8 cellular contexts compared by ENCODE assay signal in genomic region chr11:19714387-19715363, GRCh38. TPM values are rescaled to one million over a fixed set of nuclear protein-coding genes. Genes with fewer than 3 reads are reported as not detected.
A peak's percentile ranks its signal among the peaks of the same experiment; 100 is the strongest.
DNase-seq lines count a peak whose midpoint lies in the region; ATAC-seq and TF ChIP-seq lines count a peak whose summit lies in the region.

No MANE protein-coding gene starts in this region.

- H3K4me1 Mint-ChIP-seq in activated naive CD4-positive, alpha-beta T cell treated with anti-CD3 and anti-CD28 coated beads, Interleukin-2, amount 50 U/mL, for 24 hours = peaks cover 26% of the 10 kb centered on the region

- intact Hi-C loops in sciatic nerve (cut with DNase I) = no loop called here

- H3K27me3 ChIP-seq in hepatocyte = peaks cover 22% of the 10 kb centered on the region

- peaks cover 21% of the 10 kb centered on the region for H3K27me3 Mint-ChIP-seq in activated naive CD4-positive, alpha-beta T cell treated with anti-CD3 and anti-CD28 coated beads, Interleukin-2, amount 50 U/mL, for 24 hours

- ATAC-seq in sciatic nerve = peak; percentile 28
- no peak for ATAC-seq in GM21390 (IDR thresholded peaks at IDR 0.05; ENCODE audit: unreplicated experiment)
- ATAC-seq in HG02852 (IDR thresholded peaks at IDR 0.05; ENCODE audit: unreplicated experiment) = no peak

- peak overlapping the region; percentile 97 for H3K4me2 ChIP-seq in hepatocyte

- peaks cover 26% of the 10 kb centered on the region for H3K4me1 ChIP-seq in hepatocyte (ENCODE audit: insufficient read depth)

- H3K9me2 ChIP-seq in hepatocyte (replicated peaks; ENCODE audit: insufficient read depth) = no peaks in the 10 kb centered on the region

- H3K27ac ChIP-seq in hepatocyte = peak overlapping the region; percentile 53

- peaks cover 4% of the 10 kb centered on the region for H3K79me2 ChIP-seq in hepatocyte

- WGBS in hepatocyte (ENCODE audit: low lambda C conversion rate, missing lambda C conversion rate) = 29% methylated on average over 22 of the region's 25 CpGs

- no peak for TF ChIP-seq CTCF in hepatocyte (IDR thresholded peaks at IDR 0.05; ENCODE audit: poor library complexity)

- H3K4me3 ChIP-seq in hepatocyte = peak overlapping the region; percentile 56

- H3K27ac Mint-ChIP-seq in activated naive CD4-positive, alpha-beta T cell treated with anti-CD3 and anti-CD28 coated beads, Interleukin-2, amount 50 U/mL, for 24 hours = no peak overlapping the region

- no peak overlapping the region for H2AFZ ChIP-seq in hepatocyte

- no peak for DNase-seq in activated naive CD4-positive, alpha-beta T cell treated with Interleukin-2 at 50 U/mL for 16 hours
- DNase-seq in amygdala (lab: John Stamatoyannopoulos, UW) (peak in 34 of 56 donors; percentile 22 to 68 (median 48)), hepatocyte (ENCODE audit: low spot score) (peak; percentile 38), sciatic nerve (ENCODE audit: low spot score) (no peak), NCI-H748 (lab: John Stamatoyannopoulos, UW; ENCODE audit: unreplicated experiment) (no peak)

- peak overlapping the region; percentile 79 for H3K4me3 Mint-ChIP-seq in activated naive CD4-positive, alpha-beta T cell treated with anti-CD3 and anti-CD28 coated beads, Interleukin-2, amount 50 U/mL, for 24 hours

- no peaks in the 10 kb centered on the region for H3K9me3 Mint-ChIP-seq in activated naive CD4-positive, alpha-beta T cell treated with anti-CD3 and anti-CD28 coated beads, Interleukin-2, amount 50 U/mL, for 24 hours

- no peaks in the 10 kb centered on the region for H3K36me3 Mint-ChIP-seq in activated naive CD4-positive, alpha-beta T cell treated with anti-CD3 and anti-CD28 coated beads, Interleukin-2, amount 50 U/mL, for 24 hours

- H4K20me1 ChIP-seq in hepatocyte (ENCODE audit: insufficient read depth, poor library complexity, severe bottlenecking) = no peaks in the 10 kb centered on the region

- H3K9me3 ChIP-seq in hepatocyte (ENCODE audit: low read depth) = no peaks in the 10 kb centered on the region

- H3K36me3 ChIP-seq in hepatocyte (replicated peaks; ENCODE audit: insufficient read depth, low read depth) = no peaks in the 10 kb centered on the region

RNA-seq across cellular contexts. Expression of gene NAV2, which starts 2.0 kb away (rescaled TPM):
- 18.1 and 30.8 TPM in 2 replicates for total RNA-seq in hepatocyte
- 23.7 and 38.1 TPM in 2 replicates for polyA plus RNA-seq in hepatocyte
- 33.2 TPM for total RNA-seq in sciatic nerve

Comparison
In these comparisons a context has a peak if more than half of its experiments do, and no peak if none do; other contexts are left out.
1. DNase-seq: peak in amygdala (34 of 56) and hepatocyte (single experiment); none in activated naive CD4-positive, alpha-beta T cell treated with Interleukin-2 at 50 U/mL for 16 hours (single experiment), sciatic nerve (single experiment) and NCI-H748 (single experiment).